1 cellular context compared by ENCODE assay signal in the genomic region with DNA sequence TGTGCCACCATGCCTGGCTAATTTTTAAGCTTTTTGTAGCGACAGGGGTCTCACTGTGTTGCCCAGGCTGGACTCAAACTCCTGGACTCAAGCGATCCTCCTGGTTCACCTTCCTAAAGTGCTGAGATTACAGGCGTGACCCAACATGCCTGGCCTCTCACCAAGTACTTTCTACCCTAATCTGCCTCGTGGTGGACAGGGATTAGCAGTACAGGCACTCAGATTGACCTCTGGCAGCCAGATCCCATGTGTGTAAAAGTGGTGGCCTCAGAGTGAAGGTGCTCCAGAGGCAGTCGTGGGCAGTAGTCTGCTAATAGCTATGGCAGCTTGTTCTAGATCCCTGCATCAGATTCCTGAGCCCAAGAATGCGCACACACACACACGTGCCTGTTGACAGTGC.
TF ChIP-seq lines count a peak whose summit lies in the region.

No MANE protein-coding gene starts in this region.

TF ChIP-seq in IMR-90, 13 proteins besides CTCF, POLR2A, EP300 and RAD21:
- TF ChIP-seq SMC3 (IDR thresholded peaks at IDR 0.05; ENCODE audit: low read depth, low read length) (no peak), MAZ (IDR thresholded peaks at IDR 0.05; ENCODE audit: borderline replicate concordance, low read depth, low read length) (no peak), MXI1 (IDR thresholded peaks at IDR 0.05; ENCODE audit: borderline replicate concordance, low read depth, low read length) (no peak), RFX5 (IDR thresholded peaks at IDR 0.05; ENCODE audit: low read depth, low read length) (no peak), CHD1 (IDR thresholded peaks at IDR 0.05; ENCODE audit: low read depth, low read length) (no peak)
- TF ChIP-seq, protein P1, sequence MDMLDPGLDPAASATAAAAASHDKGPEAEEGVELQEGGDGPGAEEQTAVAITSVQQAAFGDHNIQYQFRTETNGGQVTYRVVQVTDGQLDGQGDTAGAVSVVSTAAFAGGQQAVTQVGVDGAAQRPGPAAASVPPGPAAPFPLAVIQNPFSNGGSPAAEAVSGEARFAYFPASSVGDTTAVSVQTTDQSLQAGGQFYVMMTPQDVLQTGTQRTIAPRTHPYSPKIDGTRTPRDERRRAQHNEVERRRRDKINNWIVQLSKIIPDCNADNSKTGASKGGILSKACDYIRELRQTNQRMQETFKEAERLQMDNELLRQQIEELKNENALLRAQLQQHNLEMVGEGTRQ (IDR thresholded peaks at IDR 0.05; ENCODE audit: low read depth, low read length) = no peak
